ENCODE assay signal across 1 cellular context in genomic region chr6:35786810-35787209, GRCh38.
TF ChIP-seq lines count a peak whose summit lies in the region.

No MANE protein-coding gene starts in this region.

TF ChIP-seq in H1, 55 proteins besides CTCF, POLR2A, EP300 and RAD21:
- TF ChIP-seq HDAC6 (IDR thresholded peaks at IDR 0.05; ENCODE audit: low read depth, low read length) (no peak), GTF2F1 (IDR thresholded peaks at IDR 0.05; ENCODE audit: borderline replicate concordance, low read depth, low read length) (no peak), KDM1A (IDR thresholded peaks at IDR 0.05; ENCODE audit: borderline replicate concordance, low read length) (no peak), POLR2AphosphoS5 (IDR thresholded peaks at IDR 0.05; ENCODE audit: low read depth, low read length) (no peak), KDM5A (IDR thresholded peaks at IDR 0.05; ENCODE audit: low read length) (no peak), MAFK (IDR thresholded peaks at IDR 0.05; ENCODE audit: low read depth, low read length) (no peak), TCF12 (IDR thresholded peaks at IDR 0.05; ENCODE audit: low read depth, low read length) (no peak), CBX5 (IDR thresholded peaks at IDR 0.05; ENCODE audit: low read depth, low read length) (no peak), CBX8 (IDR thresholded peaks at IDR 0.05; ENCODE audit: borderline replicate concordance, low read depth, low read length) (no peak), BACH1 (IDR thresholded peaks at IDR 0.05; ENCODE audit: low read length) (no peak), SP2 (IDR thresholded peaks at IDR 0.05; ENCODE audit: low read length) (no peak), FOSL1 (IDR thresholded peaks at IDR 0.05; ENCODE audit: insufficient read depth, low read depth, low read length) (no peak), E2F6 (IDR thresholded peaks at IDR 0.05) (no peak), TBP (IDR thresholded peaks at IDR 0.05; ENCODE audit: low read depth, low read length) (no peak), SUZ12 (IDR thresholded peaks at IDR 0.05; ENCODE audit: low read length) (no peak), ASH2L (IDR thresholded peaks at IDR 0.05; ENCODE audit: low read length) (no peak), BCL11A (IDR thresholded peaks at IDR 0.05; ENCODE audit: low read depth in 2 of 2, low read length in 2 of 2) (no peak), RNF2 (IDR thresholded peaks at IDR 0.05; ENCODE audit: borderline replicate concordance, low read depth, low read length, missing control alignments, poor library complexity, severe bottlenecking) (no peak), PHF8 (conservative IDR thresholded peaks at IDR 0.05; ENCODE audit: low read depth, low read length) (no peak), JUN (IDR thresholded peaks at IDR 0.05; ENCODE audit: low read depth, low read length) (no peak)
TF ChIP-seq in H1: peak in this region for 0.
